1 cellular context compared by ENCODE assay signal in the genomic region with DNA sequence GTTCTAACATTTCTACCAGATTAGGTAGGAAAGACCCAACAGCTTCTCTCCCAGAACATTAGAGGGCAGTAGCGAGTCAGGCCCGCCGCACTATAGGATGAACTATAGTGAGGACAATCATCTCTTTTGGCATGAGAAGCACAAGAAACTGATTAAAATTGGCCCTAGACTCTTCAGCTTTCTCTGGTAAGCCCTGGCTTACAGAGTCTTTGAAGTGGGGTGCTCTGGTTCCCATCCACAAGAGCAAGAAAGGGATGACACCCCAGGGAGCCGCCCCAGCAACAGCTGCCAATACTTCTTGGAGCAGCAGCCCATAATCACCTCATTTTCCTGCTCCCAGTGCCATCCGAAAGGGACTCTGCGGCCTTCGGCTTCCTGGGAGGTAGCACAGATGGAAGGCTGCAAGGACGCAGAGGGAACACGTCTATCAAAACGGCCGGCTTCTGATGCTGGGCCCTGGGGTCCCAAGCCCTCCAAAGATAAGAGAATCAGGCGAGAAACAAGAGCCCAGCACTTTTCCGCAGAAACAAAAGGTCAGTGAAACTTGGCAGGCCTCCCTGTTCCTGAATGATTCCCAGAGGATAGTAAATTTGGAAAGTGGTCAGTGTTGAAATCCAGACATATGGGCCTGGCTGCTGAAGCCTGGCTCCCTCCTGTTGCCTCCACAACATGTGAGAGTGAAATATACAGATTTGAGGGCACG.
TF ChIP-seq lines count a peak whose summit lies in the region.

No MANE protein-coding gene starts in this region.

TF ChIP-seq in HepG2, 621 proteins besides CTCF, POLR2A, EP300 and RAD21 (continued from another document):
- no peak for TF ChIP-seq ZNF784 (CRISPR knock-in tag; IDR thresholded peaks at IDR 0.05; ENCODE audit: borderline replicate concordance)
- no peak for TF ChIP-seq ZNF335 (CRISPR knock-in tag; IDR thresholded peaks at IDR 0.05)
- TF ChIP-seq ZNF616 (CRISPR knock-in tag; IDR thresholded peaks at IDR 0.05; ENCODE audit: low read depth): no peak
- no peak for TF ChIP-seq ZNF777 (CRISPR knock-in tag; IDR thresholded peaks at IDR 0.05)
- no peak for TF ChIP-seq ZNF549 (CRISPR knock-in tag; IDR thresholded peaks at IDR 0.05)
- peak; percentile 74 for TF ChIP-seq STAG1 (CRISPR knock-in tag; IDR thresholded peaks at IDR 0.05)
- no peak for TF ChIP-seq PCBP2 (optimal IDR thresholded peaks at IDR 0.05; ENCODE audit: low read depth, low read length, poor library complexity, severe bottlenecking)
- TF ChIP-seq THYN1 (CRISPR knock-in tag; IDR thresholded peaks at IDR 0.05; ENCODE audit: borderline replicate concordance, low read depth): no peak
- no peak for TF ChIP-seq ARNT2 (CRISPR knock-in tag; IDR thresholded peaks at IDR 0.05; ENCODE audit: low read depth)
- no peak for TF ChIP-seq CENPX (CRISPR knock-in tag; IDR thresholded peaks at IDR 0.05)
- TF ChIP-seq HIVEP1 (CRISPR knock-in tag; IDR thresholded peaks at IDR 0.05): no peak
- no peak for TF ChIP-seq PLRG1 (conservative IDR thresholded peaks at IDR 0.05)
- TF ChIP-seq IRF2 (CRISPR knock-in tag; IDR thresholded peaks at IDR 0.05): 0 out of 2 replicates have a peak, but pooled peaks have one; percentile 20
- no peak for TF ChIP-seq BHLHE40 (IDR thresholded peaks at IDR 0.05; ENCODE audit: low read length)
- TF ChIP-seq MLLT10 (CRISPR knock-in tag; IDR thresholded peaks at IDR 0.05): no peak
